20 cellular contexts compared by ENCODE assay signal in genomic region chr11:9624448-9624847, GRCh38.
"Had no signal": no experiment of that assay in that cellular context is flagged by ENCODE, and none has a peak within 500 bp of the region (broad histone marks: within the 10 kb centered on the region; RNA-seq: fewer than 3 reads in every experiment).

No MANE protein-coding gene starts in this region.

- FAIRE-seq: colon, pancreas, small intestine had no signal

- ATAC-seq: left colon, mucosa of descending colon, natural killer cell, pancreas had no signal

- H3K4me3 ChIP-seq: hepatocyte, lung, mucosa of descending colon, pancreas, tibial artery, upper lobe of left lung, uterus had no signal

- H3K4me3 Mint-ChIP-seq: natural killer cell; neural crest cell; stimulated activated naive CD8-positive, alpha-beta T cell treated with anti-CD3 and anti-CD28 coated beads, Interleukin-15, Interleukin-2, amounts not matched to agents 100 ng/mL and 50 ng/mL, for 24 hours had no signal

- DNase-seq: foreskin melanocyte; head of caudate nucleus; left colon; left ventricle myocardium superior; mucosa of descending colon; natural killer cell; occipital lobe; pancreas; right cardiac atrium; small intestine; stimulated activated CD4-positive, alpha-beta T cell treated with anti-CD3 and anti-CD28 coated beads, Interleukin-12 subunit alpha, Interleukin-12 subunit beta, amount 100 ng/mL, for 4 hours; tibial artery; upper lobe of left lung; uterus had no signal

- H3K4me1 ChIP-seq: pancreas, uterus had no signal

- H2AFZ ChIP-seq: hepatocyte had no signal

- H3K27ac Mint-ChIP-seq: natural killer cell; progenitor cell of endocrine pancreas; stimulated activated naive CD8-positive, alpha-beta T cell treated with anti-CD3 and anti-CD28 coated beads, Interleukin-15, Interleukin-2, amounts not matched to agents 100 ng/mL and 50 ng/mL, for 24 hours had no signal

- H3K4me2 ChIP-seq: hepatocyte had no signal

- H3K36me3 ChIP-seq: pancreas, tibial artery, upper lobe of left lung, uterus had no signal

- H3K79me2 ChIP-seq: hepatocyte had no signal

- H3K27ac ChIP-seq: hepatocyte, pancreas, tibial artery, upper lobe of left lung had no signal

- H3K27me3 ChIP-seq: hepatocyte, pancreas, tibial artery, upper lobe of left lung, uterus had no signal

- H3K9me3 Mint-ChIP-seq: natural killer cell; neural crest cell; stimulated activated naive CD8-positive, alpha-beta T cell treated with anti-CD3 and anti-CD28 coated beads, Interleukin-15, Interleukin-2, amounts not matched to agents 100 ng/mL and 50 ng/mL, for 24 hours had no signal

- H3K36me3 Mint-ChIP-seq: natural killer cell had no signal

- H3K9me3 ChIP-seq: mucosa of descending colon, pancreas, tibial artery, upper lobe of left lung, uterus had no signal
